ENCODE assay signal across 7 cellular contexts in the genomic region with DNA sequence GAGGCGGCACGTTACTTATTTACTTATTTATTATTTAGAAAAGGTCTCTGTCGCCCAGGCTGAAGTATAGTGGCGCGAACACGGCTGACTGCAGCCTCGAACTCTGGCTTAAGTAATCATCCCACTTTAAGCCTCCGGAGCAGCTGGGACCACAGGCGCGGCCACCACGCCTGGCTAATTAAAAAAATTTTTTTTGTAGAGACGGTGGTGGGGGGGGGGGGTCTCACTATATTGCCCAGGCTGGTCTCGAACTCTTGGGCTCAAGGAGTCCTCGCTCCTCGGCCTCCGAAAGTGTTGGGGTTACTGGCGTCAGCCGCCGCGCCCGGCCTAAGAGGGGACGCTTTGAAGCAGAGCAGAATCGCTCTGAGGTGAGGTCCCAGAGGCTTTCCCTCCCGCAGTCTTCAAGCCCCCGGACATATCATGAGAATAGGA. TPM values are rescaled to one million over a fixed set of nuclear protein-coding genes. Genes with fewer than 3 reads are reported as not detected.
DNase-seq lines count a peak whose midpoint lies in the region; ATAC-seq and TF ChIP-seq lines count a peak whose summit lies in the region.

No MANE protein-coding gene starts in this region.

- peaks cover 58% of the 10 kb centered on the region for H3K4me1 Mint-ChIP-seq in WTC11
- H3K4me1 Mint-ChIP-seq in stimulated activated naive B cell treated with anti-CD40 and anti-IgM and Interleukin-4, amounts not matched to agents 10 μg/mL and 1 μg/mL and 100 μg/mL, for 72 hours: peaks cover 19 to 30% of the 10 kb centered on the region in 2 donors

- CTCF ChIA-PET in HEK293T (lab: Yijun Ruan, JAX) (no interaction called here), WTC11 (lab: Charles Lee) (interaction anchor here (3.2 kb wide), 1 partner anchor 14 kb away, joined by 15 read pairs; no protein-coding TSS in a partner anchor)

- POLR2A ChIA-PET in HEK293T (lab: Yijun Ruan, JAX): no interaction called here
- POLR2A ChIA-PET in WTC11 (lab: Charles Lee): no interaction called here

- peak overlapping the region; percentile 60; the same call in 1 of the 2 replicates for H3K27ac Mint-ChIP-seq in WTC11
- H3K27ac Mint-ChIP-seq in stimulated activated naive B cell treated with anti-CD40 and anti-IgM and Interleukin-4, amounts not matched to agents 10 μg/mL and 1 μg/mL and 100 μg/mL, for 72 hours: peak overlapping the region; percentile 81

- 0 out of 2 replicates have a peak, but pooled peaks cover 3% of the 10 kb centered on the region for H3K36me3 Mint-ChIP-seq in WTC11
- peaks cover 5 to 14% of the 10 kb centered on the region in 2 donors for H3K36me3 Mint-ChIP-seq in stimulated activated naive B cell treated with anti-CD40 and anti-IgM and Interleukin-4, amounts not matched to agents 10 μg/mL and 1 μg/mL and 100 μg/mL, for 72 hours

- DNase-seq in HEK293T (ENCODE audit: extremely low spot score) (no peak), WTC11 (ENCODE audit: low spot score) (peak; percentile 37), retina (no peak), NOMO-1 (lab: John Stamatoyannopoulos, UW; ENCODE audit: unreplicated experiment in 2 of 2) (no peak), NCI-H128 (lab: John Stamatoyannopoulos, UW; ENCODE audit: unreplicated experiment) (no peak)
- DNase-seq in stimulated activated naive B cell treated with anti-CD40 and anti-IgM and Interleukin-4, amounts not matched to agents 10 μg/mL and 1 μg/mL and 100 μg/mL, for 72 hours: no peak

- peak overlapping the region; percentile 1 for H3K4me3 ChIP-seq in iPS-11a (ENCODE audit: low read depth, low read length)

- no peak for TF ChIP-seq CTCF in WTC11 (IDR thresholded peaks at IDR 0.05)

- ATAC-seq in WTC11: no peak
- peak; percentile 2 for ATAC-seq in stimulated activated naive B cell treated with anti-CD40 and anti-IgM and Interleukin-4, amounts not matched to agents 10 μg/mL and 1 μg/mL and 100 μg/mL, for 72 hours (replicated peaks)

- H3K9me3 Mint-ChIP-seq in WTC11: no peaks in the 10 kb centered on the region
- H3K9me3 Mint-ChIP-seq in stimulated activated naive B cell treated with anti-CD40 and anti-IgM and Interleukin-4, amounts not matched to agents 10 μg/mL and 1 μg/mL and 100 μg/mL, for 72 hours: no peaks in the 10 kb centered on the region

- H3K27me3 Mint-ChIP-seq in WTC11 (ENCODE audit: low read depth): no peaks in the 10 kb centered on the region
- no peaks in the 10 kb centered on the region for H3K27me3 Mint-ChIP-seq in stimulated activated naive B cell treated with anti-CD40 and anti-IgM and Interleukin-4, amounts not matched to agents 10 μg/mL and 1 μg/mL and 100 μg/mL, for 72 hours

- H3K4me3 Mint-ChIP-seq in WTC11: peak overlapping the region; percentile 60
- H3K4me3 Mint-ChIP-seq in stimulated activated naive B cell treated with anti-CD40 and anti-IgM and Interleukin-4, amounts not matched to agents 10 μg/mL and 1 μg/mL and 100 μg/mL, for 72 hours: peak overlapping the region; percentile 82 to 86

TF ChIP-seq in HEK293T, 16 proteins besides CTCF, POLR2A, EP300 and RAD21:
- TF ChIP-seq SUZ12 (IDR thresholded peaks at IDR 0.05) (no peak), L3MBTL2 (conservative IDR thresholded peaks at IDR 0.05) (peak; percentile 64; the same call in 1 of the 2 replicates)
TF ChIP-seq in HEK293T: peak in this region for 1.

TF ChIP-seq in WTC11, 78 proteins besides CTCF, POLR2A, EP300 and RAD21:
- TF ChIP-seq, protein P1, sequence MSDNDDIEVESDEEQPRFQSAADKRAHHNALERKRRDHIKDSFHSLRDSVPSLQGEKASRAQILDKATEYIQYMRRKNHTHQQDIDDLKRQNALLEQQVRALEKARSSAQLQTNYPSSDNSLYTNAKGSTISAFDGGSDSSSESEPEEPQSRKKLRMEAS (CRISPR knock-in tag; IDR thresholded peaks at IDR 0.05): no peak
- TF ChIP-seq GTF2I (CRISPR knock-in tag; conservative IDR thresholded peaks at IDR 0.05) (peak; percentile 93), ZNF121 (CRISPR knock-in tag; IDR thresholded peaks at IDR 0.05) (peak; percentile 88)

RNA-seq across cellular contexts. Expression of a gene that starts 0.7 kb away (rescaled TPM):
- 48.2 to 53.5 TPM (median 50.8 TPM) in 3 replicates for total RNA-seq in WTC11 (2021)

RNA-seq across cellular contexts. Expression of a gene that starts 16.1 kb away (rescaled TPM):
- 7.0 to 8.2 TPM (median 7.6 TPM) in 3 replicates for total RNA-seq in WTC11 (2021)

RNA-seq across cellular contexts. Expression of a gene that starts 42.8 kb away (rescaled TPM):
- 35.5 to 42.2 TPM (median 38.0 TPM) in 3 replicates for total RNA-seq in WTC11 (2021)
